1 cellular context compared by ENCODE assay signal in genomic region chr3:88149516-88150362, GRCh38.
A peak's percentile ranks its signal among the peaks of the same experiment; 100 is the strongest.
TF ChIP-seq lines count a peak whose summit lies in the region.

TSS of gene C3orf38 (plus strand) at chr3:88149959. CDS start at chr3:88150053, 94 bp downstream.

TF ChIP-seq in HepG2, 621 proteins besides CTCF, POLR2A, EP300 and RAD21 (continued from another document and continues in another):
- TF ChIP-seq, protein P1, sequence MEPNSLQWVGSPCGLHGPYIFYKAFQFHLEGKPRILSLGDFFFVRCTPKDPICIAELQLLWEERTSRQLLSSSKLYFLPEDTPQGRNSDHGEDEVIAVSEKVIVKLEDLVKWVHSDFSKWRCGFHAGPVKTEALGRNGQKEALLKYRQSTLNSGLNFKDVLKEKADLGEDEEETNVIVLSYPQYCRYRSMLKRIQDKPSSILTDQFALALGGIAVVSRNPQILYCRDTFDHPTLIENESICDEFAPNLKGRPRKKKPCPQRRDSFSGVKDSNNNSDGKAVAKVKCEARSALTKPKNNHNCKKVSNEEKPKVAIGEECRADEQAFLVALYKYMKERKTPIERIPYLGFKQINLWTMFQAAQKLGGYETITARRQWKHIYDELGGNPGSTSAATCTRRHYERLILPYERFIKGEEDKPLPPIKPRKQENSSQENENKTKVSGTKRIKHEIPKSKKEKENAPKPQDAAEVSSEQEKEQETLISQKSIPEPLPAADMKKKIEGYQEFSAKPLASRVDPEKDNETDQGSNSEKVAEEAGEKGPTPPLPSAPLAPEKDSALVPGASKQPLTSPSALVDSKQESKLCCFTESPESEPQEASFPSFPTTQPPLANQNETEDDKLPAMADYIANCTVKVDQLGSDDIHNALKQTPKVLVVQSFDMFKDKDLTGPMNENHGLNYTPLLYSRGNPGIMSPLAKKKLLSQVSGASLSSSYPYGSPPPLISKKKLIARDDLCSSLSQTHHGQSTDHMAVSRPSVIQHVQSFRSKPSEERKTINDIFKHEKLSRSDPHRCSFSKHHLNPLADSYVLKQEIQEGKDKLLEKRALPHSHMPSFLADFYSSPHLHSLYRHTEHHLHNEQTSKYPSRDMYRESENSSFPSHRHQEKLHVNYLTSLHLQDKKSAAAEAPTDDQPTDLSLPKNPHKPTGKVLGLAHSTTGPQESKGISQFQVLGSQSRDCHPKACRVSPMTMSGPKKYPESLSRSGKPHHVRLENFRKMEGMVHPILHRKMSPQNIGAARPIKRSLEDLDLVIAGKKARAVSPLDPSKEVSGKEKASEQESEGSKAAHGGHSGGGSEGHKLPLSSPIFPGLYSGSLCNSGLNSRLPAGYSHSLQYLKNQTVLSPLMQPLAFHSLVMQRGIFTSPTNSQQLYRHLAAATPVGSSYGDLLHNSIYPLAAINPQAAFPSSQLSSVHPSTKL (CRISPR knock-in tag; IDR thresholded peaks at IDR 0.05), result peak; percentile 69; the same call in 1 of the 2 replicates
- TF ChIP-seq ZUFSP (CRISPR knock-in tag; IDR thresholded peaks at IDR 0.05; ENCODE audit: borderline replicate concordance) (no peak), ZNF556 (CRISPR knock-in tag; IDR thresholded peaks at IDR 0.05; ENCODE audit: borderline replicate concordance) (peak; percentile 87), PATZ1 (CRISPR knock-in tag; IDR thresholded peaks at IDR 0.05) (peak; percentile 89), ZNF879 (CRISPR knock-in tag; IDR thresholded peaks at IDR 0.05) (0 out of 2 replicates have a peak, but pooled peaks have one; percentile 65), ZNF670 (CRISPR knock-in tag; IDR thresholded peaks at IDR 0.05; ENCODE audit: borderline replicate concordance) (peak; percentile 88; the same call in 1 of the 2 replicates), LRRFIP1 (CRISPR knock-in tag; conservative IDR thresholded peaks at IDR 0.05) (no peak; the same call in 1 of the 2 replicates), SP2 (CRISPR knock-in tag; IDR thresholded peaks at IDR 0.05) (peak; percentile 45; the same call in 1 of the 2 replicates), ZNF30 (CRISPR knock-in tag; IDR thresholded peaks at IDR 0.05) (0 out of 2 replicates have a peak, but pooled peaks have one; percentile 37), CAMTA2 (CRISPR knock-in tag; IDR thresholded peaks at IDR 0.05; ENCODE audit: borderline replicate concordance) (0 out of 2 replicates have a peak, but pooled peaks have one; percentile 49), NFYC (CRISPR knock-in tag; IDR thresholded peaks at IDR 0.05) (peak; percentile 56), TFDP1 (CRISPR knock-in tag; IDR thresholded peaks at IDR 0.05; ENCODE audit: borderline replicate concordance) (peak; percentile 87; the same call in 1 of the 2 replicates), MLLT10 (CRISPR knock-in tag; IDR thresholded peaks at IDR 0.05) (no peak), ZNF496 (CRISPR knock-in tag; IDR thresholded peaks at IDR 0.05; ENCODE audit: insufficient replicate concordance) (no peak), SP4 (CRISPR knock-in tag; IDR thresholded peaks at IDR 0.05) (peak; percentile 77), JDP2 (CRISPR knock-in tag; IDR thresholded peaks at IDR 0.05; ENCODE audit: borderline replicate concordance) (no peak), ZNF816 (CRISPR knock-in tag; IDR thresholded peaks at IDR 0.05; ENCODE audit: borderline replicate concordance) (no peak; the same call in 1 of the 2 replicates), ZNF577 (CRISPR knock-in tag; IDR thresholded peaks at IDR 0.05; ENCODE audit: borderline replicate concordance, low read depth) (0 out of 2 replicates have a peak, but pooled peaks have one; percentile 42), POLR2G (IDR thresholded peaks at IDR 0.05; ENCODE audit: low read depth, low read length) (peak; percentile 88), ZBTB20 (CRISPR knock-in tag; IDR thresholded peaks at IDR 0.05; ENCODE audit: borderline replicate concordance, low read depth) (peak; percentile 59; the same call in 1 of the 2 replicates), ZBTB21 (CRISPR knock-in tag; IDR thresholded peaks at IDR 0.05) (0 out of 2 replicates have a peak, but pooled peaks have one; percentile 25), SOX6 (IDR thresholded peaks at IDR 0.05) (no peak), SOX6 (CRISPR knock-in tag; IDR thresholded peaks at IDR 0.05) (peak; percentile 72), NFATC3 (CRISPR knock-in tag; IDR thresholded peaks at IDR 0.05) (peak; percentile 47; the same call in 1 of the 2 replicates), SPEN (CRISPR knock-in tag; IDR thresholded peaks at IDR 0.05; ENCODE audit: low read depth) (peak; percentile 95), RAD51 (IDR thresholded peaks at IDR 0.05; ENCODE audit: borderline replicate concordance) (no peak), IRF2 (CRISPR knock-in tag; IDR thresholded peaks at IDR 0.05) (peak; percentile 89), ZNF431 (CRISPR knock-in tag; IDR thresholded peaks at IDR 0.05; ENCODE audit: borderline replicate concordance, low read depth) (peak; percentile 36; the same call in 1 of the 2 replicates), ZNF777 (CRISPR knock-in tag; IDR thresholded peaks at IDR 0.05) (peak; percentile 96), ZNF672 (CRISPR knock-in tag; IDR thresholded peaks at IDR 0.05) (no peak), KDM5B (CRISPR knock-in tag; IDR thresholded peaks at IDR 0.05; ENCODE audit: borderline replicate concordance) (peak; percentile 78), KDM1A (CRISPR knock-in tag; IDR thresholded peaks at IDR 0.05) (no peak), RBAK (CRISPR knock-in tag; IDR thresholded peaks at IDR 0.05) (no peak), ZHX1 (CRISPR knock-in tag; IDR thresholded peaks at IDR 0.05; ENCODE audit: low read depth) (peak; percentile 35; the same call in 1 of the 2 replicates), BRCA1 (CRISPR knock-in tag; IDR thresholded peaks at IDR 0.05) (peak; percentile 23; the same call in 1 of the 2 replicates), GTF3A (CRISPR knock-in tag; conservative IDR thresholded peaks at IDR 0.05) (0 out of 2 replicates have a peak, but pooled peaks have one; percentile 55), ATF3 (CRISPR knock-in tag; IDR thresholded peaks at IDR 0.05) (no peak), THYN1 (CRISPR knock-in tag; IDR thresholded peaks at IDR 0.05; ENCODE audit: borderline replicate concordance, low read depth) (no peak), YEATS2 (CRISPR knock-in tag; IDR thresholded peaks at IDR 0.05; ENCODE audit: borderline replicate concordance) (peak; percentile 95), TRIM24 (CRISPR knock-in tag; IDR thresholded peaks at IDR 0.05) (no peak), KAT7 (CRISPR knock-in tag; IDR thresholded peaks at IDR 0.05; ENCODE audit: borderline replicate concordance) (peak; percentile 76), ZFP62 (CRISPR knock-in tag; IDR thresholded peaks at IDR 0.05) (no peak)
- TF ChIP-seq, protein P2, sequence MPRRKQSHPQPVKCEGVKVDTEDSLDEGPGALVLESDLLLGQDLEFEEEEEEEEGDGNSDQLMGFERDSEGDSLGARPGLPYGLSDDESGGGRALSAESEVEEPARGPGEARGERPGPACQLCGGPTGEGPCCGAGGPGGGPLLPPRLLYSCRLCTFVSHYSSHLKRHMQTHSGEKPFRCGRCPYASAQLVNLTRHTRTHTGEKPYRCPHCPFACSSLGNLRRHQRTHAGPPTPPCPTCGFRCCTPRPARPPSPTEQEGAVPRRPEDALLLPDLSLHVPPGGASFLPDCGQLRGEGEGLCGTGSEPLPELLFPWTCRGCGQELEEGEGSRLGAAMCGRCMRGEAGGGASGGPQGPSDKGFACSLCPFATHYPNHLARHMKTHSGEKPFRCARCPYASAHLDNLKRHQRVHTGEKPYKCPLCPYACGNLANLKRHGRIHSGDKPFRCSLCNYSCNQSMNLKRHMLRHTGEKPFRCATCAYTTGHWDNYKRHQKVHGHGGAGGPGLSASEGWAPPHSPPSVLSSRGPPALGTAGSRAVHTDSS (CRISPR knock-in tag; conservative IDR thresholded peaks at IDR 0.05), result no peak
- TF ChIP-seq, protein P3, sequence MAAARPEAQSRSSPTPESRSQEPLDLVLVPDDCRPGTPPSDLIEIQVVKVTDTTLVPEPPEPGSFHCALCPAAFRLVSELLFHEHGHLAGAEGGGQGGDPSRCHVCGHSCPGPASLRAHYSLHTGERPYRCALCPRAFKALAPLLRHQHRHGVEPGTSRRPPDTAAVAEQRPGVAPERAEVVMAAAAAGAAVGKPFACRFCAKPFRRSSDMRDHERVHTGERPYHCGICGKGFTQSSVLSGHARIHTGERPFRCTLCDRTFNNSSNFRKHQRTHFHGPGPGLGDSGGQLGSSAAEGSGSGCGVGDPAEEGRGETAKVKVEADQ (CRISPR knock-in tag; IDR thresholded peaks at IDR 0.05; ENCODE audit: borderline replicate concordance), result peak; percentile 96
- TF ChIP-seq, protein P4, sequence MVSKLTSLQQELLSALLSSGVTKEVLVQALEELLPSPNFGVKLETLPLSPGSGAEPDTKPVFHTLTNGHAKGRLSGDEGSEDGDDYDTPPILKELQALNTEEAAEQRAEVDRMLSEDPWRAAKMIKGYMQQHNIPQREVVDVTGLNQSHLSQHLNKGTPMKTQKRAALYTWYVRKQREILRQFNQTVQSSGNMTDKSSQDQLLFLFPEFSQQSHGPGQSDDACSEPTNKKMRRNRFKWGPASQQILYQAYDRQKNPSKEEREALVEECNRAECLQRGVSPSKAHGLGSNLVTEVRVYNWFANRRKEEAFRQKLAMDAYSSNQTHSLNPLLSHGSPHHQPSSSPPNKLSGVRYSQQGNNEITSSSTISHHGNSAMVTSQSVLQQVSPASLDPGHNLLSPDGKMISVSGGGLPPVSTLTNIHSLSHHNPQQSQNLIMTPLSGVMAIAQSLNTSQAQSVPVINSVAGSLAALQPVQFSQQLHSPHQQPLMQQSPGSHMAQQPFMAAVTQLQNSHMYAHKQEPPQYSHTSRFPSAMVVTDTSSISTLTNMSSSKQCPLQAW (CRISPR knock-in tag; IDR thresholded peaks at IDR 0.05), result peak; percentile 72
